9 cellular contexts compared by ENCODE assay signal in the genomic region with DNA sequence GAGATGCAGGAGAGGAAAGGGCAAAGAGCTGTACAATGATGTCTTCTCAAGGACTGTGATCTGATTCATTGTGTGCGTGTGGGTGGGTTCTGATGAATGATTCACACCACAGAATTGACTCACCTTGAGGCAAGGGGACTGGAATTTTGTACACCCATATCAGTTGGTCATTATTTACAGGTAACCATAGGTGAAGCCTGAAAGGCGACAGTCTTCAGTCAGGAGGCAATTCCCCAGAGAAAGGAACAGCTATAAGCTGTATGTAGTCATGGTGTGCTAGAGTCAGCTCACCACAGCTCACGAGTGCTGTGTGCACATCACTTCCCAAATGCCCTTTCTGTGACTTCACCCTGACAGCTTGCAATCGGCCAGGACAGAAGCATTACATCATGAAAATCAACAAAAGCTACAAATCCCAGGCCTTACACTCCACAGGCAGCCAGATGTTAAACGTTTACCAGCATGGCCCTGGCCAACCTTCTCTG.
A peak's percentile ranks its signal among the peaks of the same experiment; 100 is the strongest.
DNase-seq lines count a peak whose midpoint lies in the region; ATAC-seq and TF ChIP-seq lines count a peak whose summit lies in the region.
"Had no signal": no experiment of that assay in that cellular context is flagged by ENCODE, and none has a peak within 500 bp of the region (broad histone marks: within the 10 kb centered on the region; RNA-seq: fewer than 3 reads in every experiment).

No MANE protein-coding gene starts in this region.

- no peak overlapping the region for H3K4me3 ChIP-seq in Peyer's patch
- no peak overlapping the region for H3K4me3 ChIP-seq in tibial nerve
- H3K4me3 ChIP-seq: coronary artery had no signal

- H3K36me3 ChIP-seq in Peyer's patch (no peaks in the 10 kb centered on the region), tibial nerve (no peaks in the 10 kb centered on the region)

- H3K27ac ChIP-seq in Peyer's patch = no peak overlapping the region
- no peak overlapping the region for H3K27ac ChIP-seq in tibial nerve
- H3K27ac ChIP-seq: coronary artery had no signal

- WGBS in tibial nerve, 2 donors = 73 to 83% methylated on average over 5 of the region's 5 CpGs

- TF ChIP-seq POLR2A in Peyer's patch (IDR thresholded peaks at IDR 0.05) (no peak), tibial nerve (IDR thresholded peaks at IDR 0.05) (no peak)

- no peaks in the 10 kb centered on the region for H3K4me1 ChIP-seq in Peyer's patch
- peaks cover 0 to 6% (median 0%) of the 10 kb centered on the region in 4 donors for H3K4me1 ChIP-seq in tibial nerve

- H3K27me3 ChIP-seq in Peyer's patch (no peaks in the 10 kb centered on the region), tibial nerve (no peaks in the 10 kb centered on the region)

- TF ChIP-seq EP300 in tibial nerve (IDR thresholded peaks at IDR 0.05) = no peak

- TF ChIP-seq CTCF in omental fat pad (IDR thresholded peaks at IDR 0.05) (no peak), Peyer's patch (IDR thresholded peaks at IDR 0.05) (no peak), tibial nerve (IDR thresholded peaks at IDR 0.05) (no peak)

- H3K9me3 ChIP-seq in Peyer's patch (no peaks in the 10 kb centered on the region), tibial nerve (no peaks in the 10 kb centered on the region)

- DNase-seq in EL (peak; percentile 29), omental fat pad (ENCODE audit: low spot score) (no peak), Peyer's patch (no peak), tibial nerve (ENCODE audit: low spot score in 2 of 2) (no peak), NK-92 (lab: John Stamatoyannopoulos, UW; ENCODE audit: unreplicated experiment) (no peak)
- DNase-seq in activated naive CD4-positive, alpha-beta T cell treated with anti-CD3 and anti-CD28 coated beads, Interleukin-2, amount 50 U/mL, for 16 hours = peak; percentile 24

- ATAC-seq in HG03354 (IDR thresholded peaks at IDR 0.05; ENCODE audit: poor library complexity, severe bottlenecking, unreplicated experiment) = peak; percentile 46
- ATAC-seq in omental fat pad (ENCODE audit: low FRiP score) = peak; percentile 48
- ATAC-seq in GM19035 (IDR thresholded peaks at IDR 0.05; ENCODE audit: unreplicated experiment) = no peak

Comparison
In these comparisons a context has a peak if more than half of its experiments do, and no peak if none do; other contexts are left out.
1. DNase-seq: peak in EL (single experiment) and activated naive CD4-positive, alpha-beta T cell treated with anti-CD3 and anti-CD28 coated beads, Interleukin-2, amount 50 U/mL, for 16 hours (single experiment); none in omental fat pad (single experiment), Peyer's patch (0 of 3), tibial nerve (0 of 2) and NK-92 (single experiment).